20 cellular contexts compared by ENCODE assay signal in genomic region chr6:110359554-110359953, GRCh38. TPM values are rescaled to one million over a fixed set of nuclear protein-coding genes. Genes with fewer than 3 reads are reported as not detected.
DNase-seq lines count a peak whose midpoint lies in the region; ATAC-seq and TF ChIP-seq lines count a peak whose summit lies in the region.
"Had no signal": no experiment of that assay in that cellular context is flagged by ENCODE, and none has a peak within 500 bp of the region (broad histone marks: within the 10 kb centered on the region; RNA-seq: fewer than 3 reads in every experiment).

No MANE protein-coding gene starts in this region.

- ATAC-seq in stimulated activated naive CD8-positive, alpha-beta T cell treated with anti-CD3 and anti-CD28 coated beads, Interleukin-15, amount 100 ng/mL, for 72 hours: no peak
- ATAC-seq in stimulated activated naive CD8-positive, alpha-beta T cell treated with anti-CD3 and anti-CD28 coated beads, Interleukin-15, Interleukin-2, amounts not matched to agents 100 U/mL and 50 U/mL, for 24 hours: no peak
- no peak for ATAC-seq in GM21528 (IDR thresholded peaks at IDR 0.05; ENCODE audit: low FRiP score, unreplicated experiment)
- no peak for ATAC-seq in HG02884 (IDR thresholded peaks at IDR 0.05; ENCODE audit: unreplicated experiment)
- ATAC-seq in HG03097 (IDR thresholded peaks at IDR 0.05; ENCODE audit: low FRiP score, unreplicated experiment): no peak
- ATAC-seq: heart right ventricle had no signal

- H3K27me3 Mint-ChIP-seq in stimulated activated naive CD8-positive, alpha-beta T cell treated with anti-CD3 and anti-CD28 coated beads, Interleukin-15, amount 100 ng/mL, for 72 hours: peaks cover 36% of the 10 kb centered on the region
- H3K27me3 Mint-ChIP-seq in neural crest cell (ENCODE audit: low read depth): peaks cover 28% of the 10 kb centered on the region

- H3K4me3 ChIP-seq in choroid plexus epithelial cell (ENCODE audit: low read depth, low read length): no peak overlapping the region
- H3K4me3 ChIP-seq: breast epithelium, heart right ventricle had no signal

- H3K27ac Mint-ChIP-seq in stimulated activated naive CD8-positive, alpha-beta T cell treated with anti-CD3 and anti-CD28 coated beads, Interleukin-15, amount 100 ng/mL, for 72 hours: peak overlapping the region in 1 of 2 donors; percentile 17
- no peak overlapping the region for H3K27ac Mint-ChIP-seq in neural crest cell (ENCODE audit: unreplicated experiment)
- H3K27ac Mint-ChIP-seq: CD4-positive, alpha-beta memory T cell had no signal

- H3K4me3 Mint-ChIP-seq in stimulated activated naive CD8-positive, alpha-beta T cell treated with anti-CD3 and anti-CD28 coated beads, Interleukin-15, amount 100 ng/mL, for 72 hours: peak overlapping the region; percentile 14 to 16
- peak overlapping the region; percentile 80 for H3K4me3 Mint-ChIP-seq in neural crest cell

- no peaks in the 10 kb centered on the region for H3K9me3 Mint-ChIP-seq in stimulated activated naive CD8-positive, alpha-beta T cell treated with anti-CD3 and anti-CD28 coated beads, Interleukin-15, amount 100 ng/mL, for 72 hours
- no peaks in the 10 kb centered on the region for H3K9me3 Mint-ChIP-seq in neural crest cell

- DNase-seq in stimulated activated naive CD8-positive, alpha-beta T cell treated with anti-CD3 and anti-CD28 coated beads, Interleukin-15, amount 100 ng/mL, for 72 hours: no peak
- DNase-seq in stimulated activated naive CD8-positive, alpha-beta T cell treated with anti-CD3 and anti-CD28 coated beads, Interleukin-15, Interleukin-2, amounts not matched to agents 100 U/mL and 50 U/mL, for 24 hours: no peak
- DNase-seq in choroid plexus epithelial cell (ENCODE audit: low read depth): peak; percentile 30
- DNase-seq in neural crest cell (ENCODE audit: low read depth, low spot score): no peak
- no peak for DNase-seq in NCI-H187 (lab: John Stamatoyannopoulos, UW)
- DNase-seq: ACHN; activated gamma-delta T cell; CD4-positive, alpha-beta memory T cell; heart right ventricle; mesenchymal stem cell; NCI-H1105; NCI-H2227 treated with DMSO at 0.1 percent for 48 hours; RPMI8226; SW 1271 had no signal

- H3K36me3 Mint-ChIP-seq in neural crest cell (ENCODE audit: low read depth): no peaks in the 10 kb centered on the region
- H3K36me3 Mint-ChIP-seq: CD4-positive, alpha-beta memory T cell had no signal

- peaks cover 22% of the 10 kb centered on the region for H3K4me1 Mint-ChIP-seq in stimulated activated naive CD8-positive, alpha-beta T cell treated with anti-CD3 and anti-CD28 coated beads, Interleukin-15, amount 100 ng/mL, for 72 hours
- H3K4me1 Mint-ChIP-seq in neural crest cell: peaks cover 56% of the 10 kb centered on the region

- no peak for TF ChIP-seq CTCF in choroid plexus epithelial cell (conservative IDR thresholded peaks at IDR 0.05; ENCODE audit: low read depth, low read length)
- TF ChIP-seq CTCF in neural crest cell (conservative IDR thresholded peaks at IDR 0.05): no peak

RNA-seq across cellular contexts. Expression of gene METTL24, which starts 1.4 kb away (rescaled TPM):
- 3.6 and 4.7 TPM in 2 replicates for total RNA-seq in neural crest cell
- total RNA-seq: activated CD8-positive, alpha-beta memory T cell treated with anti-CD3 and anti-CD28 coated beads for 36 hours; Daoy had no signal

RNA-seq across cellular contexts. Expression of gene DDO, which starts 55.8 kb away (rescaled TPM):
- not detected in 2 replicates for total RNA-seq in neural crest cell
- total RNA-seq: activated CD8-positive, alpha-beta memory T cell treated with anti-CD3 and anti-CD28 coated beads for 36 hours; CD4-positive, alpha-beta memory T cell had no signal
